16 cellular contexts compared by ENCODE assay signal in the genomic region with DNA sequence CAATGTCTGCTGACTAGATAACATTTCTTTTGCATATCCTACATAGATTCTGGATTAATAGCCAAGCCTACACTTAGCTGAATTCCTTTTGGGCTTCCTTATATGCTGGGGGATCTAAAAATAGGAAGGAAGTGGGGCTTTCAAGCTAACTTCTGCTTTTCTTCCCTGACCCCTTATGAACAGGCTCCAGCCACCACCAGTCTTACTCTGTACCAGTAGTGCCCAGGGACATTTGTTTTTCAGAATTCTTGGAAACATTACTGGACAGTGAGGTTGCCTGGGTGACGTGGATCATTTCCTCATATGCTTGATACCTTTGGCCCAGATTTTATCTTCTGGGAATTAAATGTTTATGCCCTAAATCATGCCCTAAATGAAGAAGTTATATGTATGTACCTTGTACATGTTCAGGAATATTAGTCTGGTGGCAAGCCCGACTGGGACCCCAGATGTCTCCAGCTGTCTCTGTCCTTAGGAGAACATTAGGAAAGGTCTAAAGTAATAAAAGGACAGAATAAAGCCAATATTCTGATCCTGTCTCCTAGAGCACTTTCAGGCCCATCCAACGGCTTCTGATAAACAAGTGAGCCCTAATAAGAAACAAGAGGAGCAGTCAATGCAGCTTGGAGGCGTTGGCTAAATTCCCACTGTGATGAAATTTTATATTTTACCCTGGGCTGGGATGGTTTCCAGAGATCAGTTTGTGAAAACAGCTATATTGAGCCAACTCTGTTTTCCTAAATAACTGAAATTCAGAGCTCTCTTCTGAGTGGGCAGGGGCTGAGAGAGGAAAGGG. TPM values are rescaled to one million over a fixed set of nuclear protein-coding genes. Genes with fewer than 3 reads are reported as not detected.
"Had no signal": no experiment of that assay in that cellular context is flagged by ENCODE, and none has a peak within 500 bp of the region (broad histone marks: within the 10 kb centered on the region; RNA-seq: fewer than 3 reads in every experiment).

No MANE protein-coding gene starts in this region.

- H3K4me1 ChIP-seq: ascending aorta, stomach, uterus had no signal

- H3K36me3 ChIP-seq: ascending aorta, stomach, uterus, WERI-Rb-1 had no signal

- H3K9me3 ChIP-seq: ascending aorta, stomach, uterus had no signal

- H3K4me3 ChIP-seq: ascending aorta, dorsolateral prefrontal cortex, skin epidermis, stomach, uterus had no signal

- DNase-seq: activated CD4-positive, alpha-beta T cell treated with anti-CD3 and anti-CD28 coated beads for 36 hours; activated CD8-positive, alpha-beta memory T cell treated with anti-CD3 and anti-CD28 coated beads, Interleukin-2, amount 50 U/mL, for 4 hours; activated CD8-positive, alpha-beta T cell treated with anti-CD3 and anti-CD28 coated beads for 36 hours; activated naive CD4-positive, alpha-beta T cell; dorsolateral prefrontal cortex; glutamatergic neuron; immature natural killer cell; mesenchymal stem cell; stimulated activated CD4-positive, alpha-beta T cell treated with anti-CD3 and anti-CD28 coated beads, Interleukin-4, amount 100 ng/mL, for 4 hours; stomach; uterus; WERI-Rb-1 had no signal

- ATAC-seq: activated CD4-positive, alpha-beta T cell treated with anti-CD3 and anti-CD28 coated beads for 36 hours; activated CD8-positive, alpha-beta T cell treated with anti-CD3 and anti-CD28 coated beads for 36 hours had no signal

- H3K27me3 ChIP-seq: ascending aorta, uterus had no signal

- H3K27ac ChIP-seq: ascending aorta, dorsolateral prefrontal cortex, skin epidermis, stomach, uterus, WERI-Rb-1 had no signal

RNA-seq across cellular contexts. Expression of a gene that starts 55.7 kb away (rescaled TPM):
- total RNA-seq: activated CD4-positive, alpha-beta T cell treated with anti-CD3 and anti-CD28 coated beads for 36 hours; activated CD8-positive, alpha-beta T cell treated with anti-CD3 and anti-CD28 coated beads for 36 hours; ascending aorta; bronchial epithelial cell; osteocyte had no signal
- polyA plus RNA-seq: immature natural killer cell had no signal
